ENCODE assay signal across 8 cellular contexts in the genomic region with DNA sequence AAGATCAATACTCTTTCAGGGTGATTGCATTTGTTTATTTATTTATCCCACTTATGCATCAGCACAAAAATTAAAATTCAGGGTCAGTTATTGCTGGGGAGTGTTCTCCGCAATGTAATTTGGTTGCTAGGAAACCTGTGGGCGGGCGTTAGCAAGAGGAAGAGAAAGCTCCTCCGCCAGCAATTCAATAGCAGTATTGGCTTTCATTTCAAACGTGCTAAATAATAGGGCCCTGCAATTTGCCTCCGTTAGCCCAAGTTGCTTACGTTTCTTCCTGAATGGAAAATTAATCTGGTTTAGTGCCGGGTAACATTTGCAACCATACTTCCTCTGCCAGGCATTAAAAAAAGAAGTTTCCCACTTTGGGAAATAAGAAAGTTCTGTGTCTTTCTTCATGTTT. TPM values are rescaled to one million over a fixed set of nuclear protein-coding genes. Genes with fewer than 3 reads are reported as not detected.
A peak's percentile ranks its signal among the peaks of the same experiment; 100 is the strongest.
DNase-seq lines count a peak whose midpoint lies in the region; ATAC-seq and TF ChIP-seq lines count a peak whose summit lies in the region.

No MANE protein-coding gene starts in this region.

- TF ChIP-seq CTCF in PC-9 (conservative IDR thresholded peaks at IDR 0.05), result no peak

- peak overlapping the region; percentile 40 for H3K9ac ChIP-seq in endocrine pancreas (ENCODE audit: control insufficient read depth, insufficient read depth, low read length)

- H3K4me1 ChIP-seq in endocrine pancreas (ENCODE audit: control insufficient read depth, insufficient read depth, low read length) (no peaks in the 10 kb centered on the region), thymus (ENCODE audit: control insufficient read depth, insufficient read depth, low read length) (peaks cover 5% of the 10 kb centered on the region), PC-9 (replicated peaks; ENCODE audit: insufficient read depth) (no peaks in the 10 kb centered on the region)

- H2AFZ ChIP-seq in PC-9, result no peak overlapping the region

- peak; percentile 21 for DNase-seq in DMS153 treated with DMSO at 0.1 percent for 48 hours (lab: John Stamatoyannopoulos, UW; ENCODE audit: unreplicated experiment)
- DNase-seq in NCI-H1105 treated with DMSO at 0.1 percent for 48 hours (lab: John Stamatoyannopoulos, UW), result peak; percentile 40
- peak; percentile 63 to 65 for DNase-seq in activated CD4-positive, alpha-beta T cell treated with anti-CD3 and anti-CD28 coated beads, Interleukin-2, amount 50 U/mL, for 4 hours
- DNase-seq in nucleus accumbens (lab: John Stamatoyannopoulos, UW), result peak in 33 of 56 donors; percentile 2 to 78 (median 30)
- no peak for DNase-seq in PC-9

- intact Hi-C loops in PC-9 (cut with micrococcal nuclease; ENCODE audit: unreplicated experiment), result no loop called here

- no TSS peak for BruUV-seq in PC-9 (replicated peaks; lab: Mats Ljungman, UMichigan)

- H3K4me3 ChIP-seq in endocrine pancreas (ENCODE audit: control insufficient read depth, insufficient read depth, low read length) (peak overlapping the region; percentile 82), thymus (ENCODE audit: low read length) (peak overlapping the region; percentile 18), PC-9 (no peak overlapping the region)

- H3K36me3 ChIP-seq in endocrine pancreas (ENCODE audit: control insufficient read depth, insufficient read depth, low read length) (no peaks in the 10 kb centered on the region), thymus (ENCODE audit: control insufficient read depth, insufficient read depth) (no peaks in the 10 kb centered on the region), PC-9 (ENCODE audit: low read depth) (no peaks in the 10 kb centered on the region)

- no peak overlapping the region for H3K4me2 ChIP-seq in PC-9

- no peaks in the 10 kb centered on the region for H4K20me1 ChIP-seq in PC-9 (ENCODE audit: insufficient read depth)

- POLR2A ChIA-PET in PC-9 (lab: Charles Lee; ENCODE audit: unreplicated experiment), result no interaction called here

- H3K79me2 ChIP-seq in PC-9 (ENCODE audit: low read depth), result no peaks in the 10 kb centered on the region

- H3K9me3 ChIP-seq in endocrine pancreas (ENCODE audit: control insufficient read depth, low read length) (no peaks in the 10 kb centered on the region), thymus (ENCODE audit: control insufficient read depth) (no peaks in the 10 kb centered on the region), PC-9 (ENCODE audit: insufficient read depth, low read depth) (no peaks in the 10 kb centered on the region)

- WGBS in thymus, result 13% methylated on average over 8 of the region's 8 CpGs

- H3K9me2 ChIP-seq in PC-9 (ENCODE audit: insufficient read depth), result no peaks in the 10 kb centered on the region

- peak; percentile 73 for ATAC-seq in GM21825 (IDR thresholded peaks at IDR 0.05; ENCODE audit: unreplicated experiment)

- no peaks in the 10 kb centered on the region for H3K27me3 ChIP-seq in endocrine pancreas (ENCODE audit: control insufficient read depth, insufficient read depth, low read length)
- H3K27me3 ChIP-seq in thymus (ENCODE audit: control insufficient read depth, insufficient read depth), result no peaks in the 10 kb centered on the region
- H3K27me3 ChIP-seq in PC-9 (ENCODE audit: insufficient read depth, low read depth), result no peaks in the 10 kb centered on the region

- H3K27ac ChIP-seq in thymus (ENCODE audit: low read depth), result no peak overlapping the region
- H3K27ac ChIP-seq in PC-9, result no peak overlapping the region

- H3F3A ChIP-seq in PC-9 (ENCODE audit: insufficient read depth, low read depth), result no peaks in the 10 kb centered on the region

- CTCF ChIA-PET in PC-9 (lab: Charles Lee), result interaction anchor here (0.6 kb wide), 1 partner anchor 424 kb away, joined by 4 read pairs; no protein-coding TSS in a partner anchor

RNA-seq across cellular contexts. Expression of gene PLCL2, which starts 35.5 kb away (rescaled TPM):
- 7.0 TPM for polyA plus RNA-seq in thymus
- 4.4 and 4.6 TPM in 2 replicates for total RNA-seq in PC-9 (2021)

Comparison
In these comparisons a context has a peak if more than half of its experiments do, and no peak if none do; other contexts are left out.
1. DNase-seq: peak in DMS153 treated with DMSO at 0.1 percent for 48 hours (single experiment), NCI-H1105 treated with DMSO at 0.1 percent for 48 hours (single experiment), activated CD4-positive, alpha-beta T cell treated with anti-CD3 and anti-CD28 coated beads, Interleukin-2, amount 50 U/mL, for 4 hours (2 of 2) and nucleus accumbens (33 of 56); none in PC-9 (0 of 2).